Comparison of ENCODE assay signal across 8 cellular contexts in the genomic region with DNA sequence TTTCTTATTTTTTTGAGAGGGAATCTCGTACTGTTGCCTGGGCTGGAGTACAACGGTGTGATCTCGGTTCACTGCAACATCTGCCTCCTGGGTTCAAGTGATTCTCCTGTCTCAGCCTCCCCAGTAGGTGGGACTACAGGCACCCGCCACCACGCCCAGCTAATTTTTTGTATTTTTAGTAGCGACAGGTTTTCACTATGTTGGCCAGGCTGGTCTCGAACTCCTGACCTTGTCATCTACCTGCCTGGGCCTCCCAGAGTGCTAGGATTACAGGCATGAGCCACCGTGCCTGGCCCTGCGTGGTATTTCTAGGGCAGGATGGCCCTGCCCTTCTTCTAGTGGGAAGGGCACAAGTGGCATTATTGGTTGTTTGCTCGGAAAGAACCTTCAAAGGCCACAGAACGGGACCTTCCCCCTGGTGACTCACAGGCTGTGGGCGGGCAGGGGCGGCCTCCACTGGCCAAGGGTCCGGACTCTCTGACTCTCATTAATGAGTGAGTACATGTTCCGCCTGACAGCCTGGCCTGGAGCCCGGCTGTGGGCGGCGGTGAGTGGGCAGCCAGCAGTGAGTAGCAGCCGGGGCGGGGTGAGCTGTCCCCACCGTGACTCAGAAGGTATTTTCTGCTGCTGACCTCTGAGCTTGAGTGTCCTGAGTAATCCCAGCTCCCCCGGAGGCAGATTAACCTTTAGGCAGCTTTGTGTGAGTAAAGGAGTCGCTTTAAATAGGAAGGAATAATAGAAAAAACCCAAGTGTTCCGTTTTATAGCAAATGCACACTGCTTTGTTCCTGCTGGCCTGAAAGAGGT. TPM values are rescaled to one million over a fixed set of nuclear protein-coding genes. Genes with fewer than 3 reads are reported as not detected.
DNase-seq lines count a peak whose midpoint lies in the region; ATAC-seq and TF ChIP-seq lines count a peak whose summit lies in the region.

No MANE protein-coding gene starts in this region.

- no peaks in the 10 kb centered on the region for H3K9me3 ChIP-seq in SK-N-SH
- no peaks in the 10 kb centered on the region for H3K9me3 ChIP-seq in adrenal gland (replicated peaks in 1 of 3)
- H3K9me3 ChIP-seq in heart left ventricle: no peaks in the 10 kb centered on the region

- peaks cover 3% of the 10 kb centered on the region for H3K36me3 Mint-ChIP-seq in endothelial cell (ENCODE audit: low read depth, unreplicated experiment)

- peak overlapping the region; percentile 62 to 90 for H3K27ac ChIP-seq in SK-N-SH (ENCODE audit: low read depth in 2 of 2, low read length in 1 of 2)
- peak overlapping the region; percentile 78 to 96 (median 90) for H3K27ac ChIP-seq in adrenal gland
- H3K27ac ChIP-seq in heart left ventricle: peak overlapping the region; percentile 72 to 98 (median 94)

- peak in 1 of 2 experiments; percentile 85; a peak in 1 of 4 replicates for TF ChIP-seq EP300 in SK-N-SH (IDR thresholded peaks at IDR 0.05; ENCODE audit: borderline replicate concordance in 1 of 2, low read depth in 1 of 2, low read length in 1 of 2)

- intact Hi-C loops in adrenal gland (cut with DNase I): loop anchor here in 1 of 2 donors (5.0 kb wide), 1 partner anchor 63 kb away; no protein-coding TSS in a partner anchor
- intact Hi-C loops in heart left ventricle (cut with DNase I): loop anchor here in 3 of 10 donors (1.0 to 10.0 kb wide), 3 partner anchors 67 to 106 kb away; a partner anchor contains a TSS

- H3K36me3 ChIP-seq in SK-N-SH (replicated peaks in 1 of 2; ENCODE audit: control insufficient read depth in 1 of 2, insufficient read depth in 2 of 2, low read length in 1 of 2) (no peaks in the 10 kb centered on the region), adrenal gland (replicated peaks in 1 of 2) (no peaks in the 10 kb centered on the region), heart left ventricle (peaks cover 0 to 5% (median 0%) of the 10 kb centered on the region in 9 donors)

- peak in 1 of 2 donors; percentile 87 for TF ChIP-seq POLR2A in adrenal gland (IDR thresholded peaks at IDR 0.05)
- TF ChIP-seq POLR2A in heart left ventricle (IDR thresholded peaks at IDR 0.05): peak in 1 of 2 donors; percentile 52

- peaks cover 28% of the 10 kb centered on the region for H3K4me1 Mint-ChIP-seq in endothelial cell (ENCODE audit: unreplicated experiment)

- TF ChIP-seq CTCF in AG09319 (IDR thresholded peaks at IDR 0.05; ENCODE audit: low read depth, low read length) (no peak), SK-N-SH (IDR thresholded peaks at IDR 0.05) (no peak), adrenal gland (IDR thresholded peaks at IDR 0.05) (no peak), heart left ventricle (IDR thresholded peaks at IDR 0.05) (peak in 4 of 12 donors; percentile 1 to 27 (median 16)), endothelial cell (IDR thresholded peaks at IDR 0.05; ENCODE audit: unreplicated experiment) (no peak)

- H4K20me1 ChIP-seq in SK-N-SH (ENCODE audit: insufficient read depth): peaks cover 59% of the 10 kb centered on the region

- no peaks in the 10 kb centered on the region for H3K9me3 Mint-ChIP-seq in endothelial cell (ENCODE audit: unreplicated experiment)

- H3K27me3 ChIP-seq in SK-N-SH (ENCODE audit: insufficient read depth): no peaks in the 10 kb centered on the region
- H3K27me3 ChIP-seq in adrenal gland: no peaks in the 10 kb centered on the region
- no peaks in the 10 kb centered on the region for H3K27me3 ChIP-seq in heart left ventricle

- POLR2A ChIA-PET in SK-N-SH (lab: Yijun Ruan, JAX): no interaction called here

- H3K27me3 Mint-ChIP-seq in endothelial cell (ENCODE audit: unreplicated experiment): peaks cover 15% of the 10 kb centered on the region

- H3K4me1 ChIP-seq in SK-N-SH (ENCODE audit: control insufficient read depth in 1 of 2, insufficient read depth in 2 of 2, low read depth in 1 of 2, low read length in 1 of 2): peaks cover 45 to 46% of the 10 kb centered on the region in 2 experiments
- peaks cover 68 to 87% of the 10 kb centered on the region in 2 donors for H3K4me1 ChIP-seq in adrenal gland (replicated peaks in 1 of 2)
- H3K4me1 ChIP-seq in heart left ventricle: peaks cover 33 to 91% (median 76%) of the 10 kb centered on the region in 12 donors

- peaks cover 34% of the 10 kb centered on the region for H3F3A ChIP-seq in SK-N-SH (replicated peaks; ENCODE audit: insufficient read depth)

- ATAC-seq in GM18907 (IDR thresholded peaks at IDR 0.05; ENCODE audit: unreplicated experiment) (peak; percentile 50), HG03354 (IDR thresholded peaks at IDR 0.05; ENCODE audit: poor library complexity, severe bottlenecking, unreplicated experiment) (peak; percentile 48), heart left ventricle (peak; percentile 89 to 95 (median 94))

- H3K9me2 ChIP-seq in SK-N-SH: no peaks in the 10 kb centered on the region

- DNase-seq in AG09319 (ENCODE audit: extremely low read depth, low read depth) (peak; percentile 92), SK-N-SH (peak; percentile 85), adrenal gland (peak; percentile 96 to 100 (median 99)), heart left ventricle (peak; percentile 95 to 99 (median 96)), pulmonary artery endothelial cell (ENCODE audit: low read depth, low spot score) (peak; percentile 90), endothelial cell (ENCODE audit: low spot score) (no peak)

- H3K4me3 Mint-ChIP-seq in endothelial cell (ENCODE audit: unreplicated experiment): no peak overlapping the region

- TF ChIP-seq RAD21 in SK-N-SH (IDR thresholded peaks at IDR 0.05; ENCODE audit: low read length): no peak

- H2AFZ ChIP-seq in SK-N-SH (ENCODE audit: low read depth): no peak overlapping the region

- peaks cover 95% of the 10 kb centered on the region for H3K79me2 ChIP-seq in SK-N-SH (ENCODE audit: insufficient read depth)

- peak overlapping the region; percentile 79 for H3K4me2 ChIP-seq in SK-N-SH

- CTCF ChIA-PET in SK-N-SH (lab: Yijun Ruan, JAX): interaction anchor here (1.4 to 1.7 kb wide), 3 partner anchors 13 to 104 kb away, joined by 3 to 6 read pairs (median 4); no protein-coding TSS in a partner anchor

- WGBS in SK-N-SH (ENCODE audit: low lambda C conversion rate): 22% methylated on average over 18 of the region's 24 CpGs
- WGBS in adrenal gland, 4 donors: 5 to 7% (median 6%) methylated on average over 15 to 24 of the region's 24 CpGs
- 4 to 10% (median 6%) methylated on average over 16 to 24 of the region's 24 CpGs for WGBS in heart left ventricle, 4 donors

- H3K4me3 ChIP-seq in SK-N-SH (ENCODE audit: low read depth in 2 of 2, low read length in 1 of 2) (peak overlapping the region in 1 of 2 experiments; percentile 26; a peak in 2 of 4 replicates), adrenal gland (peak overlapping the region in 1 of 4 donors; percentile 30), heart left ventricle (peak overlapping the region in 8 of 12 donors; percentile 1 to 48 (median 30))

- peak overlapping the region; percentile 33; the same call in 1 of the 2 replicates for H3K9ac ChIP-seq in SK-N-SH

- H3K27ac Mint-ChIP-seq in endothelial cell (ENCODE audit: unreplicated experiment): no peak overlapping the region

TF ChIP-seq in SK-N-SH, 30 proteins besides CTCF, POLR2A, EP300 and RAD21 (continues in another document):
- TF ChIP-seq SMC3 (IDR thresholded peaks at IDR 0.05; ENCODE audit: low read depth, low read length) (no peak), EZH2phosphoT487 (IDR thresholded peaks at IDR 0.05; ENCODE audit: borderline replicate concordance, low read depth) (no peak), FOSL2 (IDR thresholded peaks at IDR 0.05; ENCODE audit: borderline replicate concordance, low read depth) (peak; percentile 95), FOXJ3 (CRISPR knock-in tag; IDR thresholded peaks at IDR 0.05) (no peak), POLR2AphosphoS5 (IDR thresholded peaks at IDR 0.05; ENCODE audit: low read depth, low read length) (peak; percentile 71; the same call in 1 of the 2 replicates), ELF1 (IDR thresholded peaks at IDR 0.05) (peak; percentile 26; the same call in 1 of the 2 replicates)
- TF ChIP-seq, protein P1, sequence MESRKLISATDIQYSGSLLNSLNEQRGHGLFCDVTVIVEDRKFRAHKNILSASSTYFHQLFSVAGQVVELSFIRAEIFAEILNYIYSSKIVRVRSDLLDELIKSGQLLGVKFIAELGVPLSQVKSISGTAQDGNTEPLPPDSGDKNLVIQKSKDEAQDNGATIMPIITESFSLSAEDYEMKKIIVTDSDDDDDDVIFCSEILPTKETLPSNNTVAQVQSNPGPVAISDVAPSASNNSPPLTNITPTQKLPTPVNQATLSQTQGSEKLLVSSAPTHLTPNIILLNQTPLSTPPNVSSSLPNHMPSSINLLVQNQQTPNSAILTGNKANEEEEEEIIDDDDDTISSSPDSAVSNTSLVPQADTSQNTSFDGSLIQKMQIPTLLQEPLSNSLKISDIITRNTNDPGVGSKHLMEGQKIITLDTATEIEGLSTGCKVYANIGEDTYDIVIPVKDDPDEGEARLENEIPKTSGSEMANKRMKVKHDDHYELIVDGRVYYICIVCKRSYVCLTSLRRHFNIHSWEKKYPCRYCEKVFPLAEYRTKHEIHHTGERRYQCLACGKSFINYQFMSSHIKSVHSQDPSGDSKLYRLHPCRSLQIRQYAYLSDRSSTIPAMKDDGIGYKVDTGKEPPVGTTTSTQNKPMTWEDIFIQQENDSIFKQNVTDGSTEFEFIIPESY (IDR thresholded peaks at IDR 0.05; ENCODE audit: borderline replicate concordance, low read depth): peak; percentile 73

RNA-seq across cellular contexts. Expression of a gene that starts 5.1 kb away (rescaled TPM):
- polyA plus RNA-seq in SK-N-SH (2012; rRNA removed) (3.6 and 5.0 TPM in 2 replicates), adrenal gland (10 to 100 TPM in 2 of 3 donors, 1 to 10 TPM in 1; 6.8 to 39.2 (median 13.6) TPM), heart left ventricle (10 to 100 TPM in 1 of 2 donors, 1 to 10 TPM in 1; 5.7 to 22.4 TPM)
- polyA plus RNA-seq in SK-N-SH (2012; cell fraction: cytosol; rRNA removed): 2.7 and 4.2 TPM in 2 replicates
- 22.3 and 42.9 TPM in 2 replicates for polyA plus RNA-seq in SK-N-SH (2012; cell fraction: nucleus; rRNA removed)
- total RNA-seq in adrenal gland (10 to 100 TPM in 7 of 8 donors, 1 to 10 TPM in 1; 5.8 to 98.9 (median 20.8) TPM), heart left ventricle (10 to 100 TPM in 6 of 9 donors, 1 to 10 TPM in 3; 5.2 to 24.0 (median 10.8) TPM), pulmonary artery endothelial cell (4.7 and 5.4 TPM in 2 replicates), endothelial cell (ENCODE audit: unreplicated experiment) (57.1 TPM)

RNA-seq across cellular contexts. Expression of a gene that starts 17.5 kb away (rescaled TPM):
- polyA plus RNA-seq in SK-N-SH (2012; rRNA removed) (79.7 and 127 TPM in 2 replicates), adrenal gland (100 to 1,000 TPM in 2 of 3 donors, 10 to 100 TPM in 1; 88.7 to 133 (median 120) TPM), heart left ventricle (100 to 1,000 TPM in 1 of 2 donors, 10 to 100 TPM in 1; 66.3 to 124 TPM)
- polyA plus RNA-seq in SK-N-SH (2012; cell fraction: cytosol; rRNA removed): 55.4 and 81.2 TPM in 2 replicates
- polyA plus RNA-seq in SK-N-SH (2012; cell fraction: nucleus; rRNA removed): 239 and 320 TPM in 2 replicates
- total RNA-seq in adrenal gland (100 to 1,000 TPM; 105 to 193 (median 122) TPM), heart left ventricle (100 to 1,000 TPM in 5 of 9 donors, 10 to 100 TPM in 4; 63.1 to 116 (median 103) TPM), pulmonary artery endothelial cell (90.9 and 100 TPM in 2 replicates), endothelial cell (ENCODE audit: unreplicated experiment) (169 TPM)
